17 cellular contexts compared by ENCODE assay signal in the genomic region with DNA sequence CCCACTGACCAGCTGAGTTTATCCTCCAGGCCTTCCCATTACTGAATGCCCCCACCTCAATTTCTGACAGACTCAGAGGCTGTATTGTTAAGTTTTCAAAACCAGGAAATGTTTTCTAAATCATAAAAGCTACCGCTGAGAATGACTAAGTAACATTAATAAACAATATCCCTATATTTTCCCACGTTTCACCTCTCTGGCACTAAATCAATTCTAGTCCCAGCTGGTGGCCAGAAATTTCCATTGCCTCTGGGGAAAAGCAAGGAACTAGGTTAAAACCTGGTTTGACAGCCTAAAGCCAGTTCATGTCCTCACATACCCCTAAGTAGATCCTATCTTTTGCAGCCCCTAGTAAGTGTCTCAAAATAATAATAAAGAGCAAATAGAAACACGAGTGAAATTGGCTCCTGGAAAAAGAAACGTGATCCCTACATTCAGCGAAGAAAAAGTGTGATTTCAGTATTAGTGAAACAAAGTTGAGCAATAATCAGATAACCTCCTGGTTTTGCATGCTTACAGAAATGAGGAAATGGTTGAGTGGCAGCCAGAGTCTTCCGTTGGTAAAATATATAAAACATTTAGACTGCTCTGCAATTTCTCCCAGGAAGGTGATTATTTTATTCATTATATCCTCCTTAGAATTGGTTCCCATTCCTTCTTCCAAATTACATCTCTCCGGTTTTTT.
A peak's percentile ranks its signal among the peaks of the same experiment; 100 is the strongest.
DNase-seq lines count a peak whose midpoint lies in the region; ATAC-seq and TF ChIP-seq lines count a peak whose summit lies in the region.
"Had no signal": no experiment of that assay in that cellular context is flagged by ENCODE, and none has a peak within 500 bp of the region (broad histone marks: within the 10 kb centered on the region; RNA-seq: fewer than 3 reads in every experiment).

No MANE protein-coding gene starts in this region.

- DNase-seq in DMS 273 (lab: John Stamatoyannopoulos, UW; ENCODE audit: unreplicated experiment), result peak; percentile 31
- no peak for DNase-seq in DMS 273 treated with DMSO at 0.1 percent for 48 hours (lab: John Stamatoyannopoulos, UW)
- DNase-seq in SK-N-MC (ENCODE audit: low read depth, low spot score), result peak; percentile 57
- DNase-seq in epithelial cell of esophagus (ENCODE audit: low read depth), result peak; percentile 60
- peak; percentile 66 for DNase-seq in renal cortical epithelial cell (ENCODE audit: low read depth)
- no peak for DNase-seq in T-helper 2 cell treated with Interferon-gamma antibody and Interleukin-4, amounts not matched to agents 5 μg/mL and 100 μg/mL, for 36 hours (ENCODE audit: low spot score)
- DNase-seq in aorta, result no peak
- no peak for DNase-seq in WERI-Rb-1
- DNase-seq: activated CD4-positive, alpha-beta T cell treated with anti-CD3 and anti-CD28 coated beads, Interleukin-2, amount 10 ng/mL, durations not matched to agents 7 days and 5 days; activated T-cell treated with anti-CD3 and anti-CD28 coated beads, Interleukin-2, amount 50 U/mL, for 4 hours; CD8-positive, alpha-beta memory T cell; effector memory CD8-positive, alpha-beta T cell; left ventricle myocardium superior; NCI-H187 treated with DMSO at 0.1 percent for 48 hours; upper lobe of left lung had no signal

- H3K27me3 Mint-ChIP-seq in T-helper 2 cell treated with Interferon-gamma antibody and Interleukin-4, amounts not matched to agents 5 μg/mL and 100 μg/mL, for 36 hours (ENCODE audit: low read depth), result peaks cover 74% of the 10 kb centered on the region

- no peaks in the 10 kb centered on the region for H3K4me1 ChIP-seq in aorta (ENCODE audit: control insufficient read depth in 1 of 2, insufficient read depth in 2 of 2, low read length in 2 of 2)
- H3K4me1 ChIP-seq: ascending aorta had no signal

- H3K27ac ChIP-seq in SK-N-MC, result peak overlapping the region; percentile 92
- H3K27ac ChIP-seq in aorta (ENCODE audit: low read depth in 1 of 2, low read length in 2 of 2), result no peak overlapping the region
- H3K27ac ChIP-seq in WERI-Rb-1, result no peak overlapping the region
- H3K27ac ChIP-seq: 22Rv1, ascending aorta, upper lobe of left lung had no signal

- 3 to 20% methylated on average over 7 of the region's 7 CpGs for WGBS in aorta, 2 donors

- H3K36me3 ChIP-seq in SK-N-MC (ENCODE audit: insufficient read depth, low read length), result no peaks in the 10 kb centered on the region
- no peaks in the 10 kb centered on the region for H3K36me3 ChIP-seq in aorta (ENCODE audit: control insufficient read depth in 1 of 2, insufficient read depth in 2 of 2, low read length in 1 of 2)
- no peaks in the 10 kb centered on the region for H3K36me3 ChIP-seq in WERI-Rb-1
- H3K36me3 ChIP-seq: ascending aorta, upper lobe of left lung had no signal

- no peak overlapping the region for H3K4me3 Mint-ChIP-seq in T-helper 2 cell treated with Interferon-gamma antibody and Interleukin-4, amounts not matched to agents 5 μg/mL and 100 μg/mL, for 36 hours
- H3K4me3 Mint-ChIP-seq: activated CD4-positive, alpha-beta T cell treated with anti-CD3 and anti-CD28 coated beads, Interleukin-2, amount 10 ng/mL, durations not matched to agents 7 days and 5 days; activated T-cell treated with anti-CD3 and anti-CD28 coated beads, Interleukin-2, amount 50 U/mL, for 4 hours; CD8-positive, alpha-beta memory T cell; effector memory CD8-positive, alpha-beta T cell had no signal

- H3K4me3 ChIP-seq in SK-N-MC (peak overlapping the region; percentile 57), epithelial cell of esophagus (ENCODE audit: low read length) (no peak overlapping the region), aorta (ENCODE audit: low read length in 2 of 2) (no peak overlapping the region), WERI-Rb-1 (ENCODE audit: low read depth, low read length) (no peak overlapping the region)
- H3K4me3 ChIP-seq: ascending aorta, upper lobe of left lung had no signal

- TF ChIP-seq CTCF in epithelial cell of esophagus (IDR thresholded peaks at IDR 0.05; ENCODE audit: insufficient read depth, low read depth, low read length, missing control alignments) (no peak), WERI-Rb-1 (IDR thresholded peaks at IDR 0.05; ENCODE audit: low read depth, low read length) (no peak)

- H3K36me3 Mint-ChIP-seq in T-helper 2 cell treated with Interferon-gamma antibody and Interleukin-4, amounts not matched to agents 5 μg/mL and 100 μg/mL, for 36 hours (ENCODE audit: low read depth), result no peaks in the 10 kb centered on the region
- H3K36me3 Mint-ChIP-seq: CD8-positive, alpha-beta memory T cell had no signal

- ATAC-seq in aorta (ENCODE audit: low FRiP score), result no peak
- ATAC-seq: activated T-cell treated with anti-CD3 and anti-CD28 coated beads, Interleukin-2, amount 50 U/mL, for 4 hours; effector memory CD8-positive, alpha-beta T cell; left ventricle myocardium superior had no signal

- H3K9me3 ChIP-seq in SK-N-MC (ENCODE audit: low read depth, low read length), result no peaks in the 10 kb centered on the region
- no peaks in the 10 kb centered on the region for H3K9me3 ChIP-seq in aorta (ENCODE audit: control insufficient read depth, low read length)
- H3K9me3 ChIP-seq in WERI-Rb-1 (ENCODE audit: severe bottlenecking), result no peaks in the 10 kb centered on the region
- H3K9me3 ChIP-seq: ascending aorta, upper lobe of left lung had no signal

- H3K27me3 ChIP-seq in aorta (ENCODE audit: control insufficient read depth in 1 of 2, insufficient read depth in 2 of 2, low read length in 1 of 2) (no peaks in the 10 kb centered on the region), WERI-Rb-1 (ENCODE audit: insufficient read depth, low read depth, severe bottlenecking) (no peaks in the 10 kb centered on the region)
- H3K27me3 ChIP-seq: ascending aorta, upper lobe of left lung had no signal

- H3K27ac Mint-ChIP-seq in T-helper 2 cell treated with Interferon-gamma antibody and Interleukin-4, amounts not matched to agents 5 μg/mL and 100 μg/mL, for 36 hours, result no peak overlapping the region
- H3K27ac Mint-ChIP-seq: activated CD4-positive, alpha-beta T cell treated with anti-CD3 and anti-CD28 coated beads, Interleukin-2, amount 10 ng/mL, durations not matched to agents 7 days and 5 days; CD8-positive, alpha-beta memory T cell; effector memory CD8-positive, alpha-beta T cell had no signal

- no peaks in the 10 kb centered on the region for H3K9me3 Mint-ChIP-seq in T-helper 2 cell treated with Interferon-gamma antibody and Interleukin-4, amounts not matched to agents 5 μg/mL and 100 μg/mL, for 36 hours
- H3K9me3 Mint-ChIP-seq: activated CD4-positive, alpha-beta T cell treated with anti-CD3 and anti-CD28 coated beads, Interleukin-2, amount 10 ng/mL, durations not matched to agents 7 days and 5 days; activated T-cell treated with anti-CD3 and anti-CD28 coated beads, Interleukin-2, amount 50 U/mL, for 4 hours; CD8-positive, alpha-beta memory T cell; effector memory CD8-positive, alpha-beta T cell had no signal

- peaks cover 2% of the 10 kb centered on the region for H3K4me1 Mint-ChIP-seq in T-helper 2 cell treated with Interferon-gamma antibody and Interleukin-4, amounts not matched to agents 5 μg/mL and 100 μg/mL, for 36 hours (ENCODE audit: low read depth)
- H3K4me1 Mint-ChIP-seq: CD8-positive, alpha-beta memory T cell had no signal

- intact Hi-C loops in aorta (cut with DNase I), result no loop called here

- H3K9ac ChIP-seq in SK-N-MC (ENCODE audit: insufficient read length), result peak overlapping the region; percentile 21

Comparison
In these comparisons a context has a peak if more than half of its experiments do, and no peak if none do; other contexts are left out.
1. DNase-seq: peak in DMS 273 (single experiment), SK-N-MC (single experiment), epithelial cell of esophagus (single experiment) and renal cortical epithelial cell (single experiment); none in DMS 273 treated with DMSO at 0.1 percent for 48 hours (single experiment), T-helper 2 cell treated with Interferon-gamma antibody and Interleukin-4, amounts not matched to agents 5 μg/mL and 100 μg/mL, for 36 hours (single experiment), aorta (0 of 2) and WERI-Rb-1 (single experiment).